Comparison of ENCODE assay signal across 10 cellular contexts in the genomic region with DNA sequence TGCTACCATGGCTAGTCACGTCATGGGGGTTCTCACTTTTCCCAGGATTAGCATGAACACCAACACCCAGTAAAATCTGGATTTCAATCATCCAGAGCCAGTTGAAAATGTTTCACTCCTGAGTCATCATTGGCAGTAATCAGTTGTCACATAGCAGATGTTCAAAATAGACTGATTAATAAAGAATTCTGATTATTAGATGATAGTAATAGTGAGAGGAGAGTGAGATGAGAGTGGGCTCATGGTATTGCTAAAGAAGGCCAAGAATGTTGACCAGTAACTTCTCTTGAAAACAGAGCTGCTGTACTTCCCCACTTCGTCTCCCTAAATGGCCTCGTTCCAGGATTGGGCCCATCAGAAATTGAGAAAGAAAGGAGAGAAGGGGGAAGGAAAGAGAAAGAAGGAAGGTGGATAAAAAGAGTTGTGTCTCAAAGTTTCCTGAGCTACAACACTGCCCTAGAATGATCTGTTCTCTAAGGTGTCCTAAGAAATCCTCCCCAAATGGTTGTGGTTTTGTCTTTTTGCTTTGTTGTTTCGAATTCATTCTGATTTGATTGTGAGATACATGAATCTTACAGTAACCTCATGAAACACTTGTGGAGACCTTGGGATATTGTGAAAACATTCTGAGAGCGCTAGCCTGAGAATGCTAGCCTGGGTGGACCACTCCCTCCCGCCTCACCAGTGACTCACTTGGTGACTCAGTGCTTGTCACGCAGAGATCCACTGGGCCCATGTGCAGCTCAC.
A peak's percentile ranks its signal among the peaks of the same experiment; 100 is the strongest.
DNase-seq lines count a peak whose midpoint lies in the region; ATAC-seq lines count a peak whose summit lies in the region.
"Had no signal": no experiment of that assay in that cellular context is flagged by ENCODE, and none has a peak within 500 bp of the region (broad histone marks: within the 10 kb centered on the region; RNA-seq: fewer than 3 reads in every experiment).

No MANE protein-coding gene starts in this region.

- H2BK120ac ChIP-seq in trophoblast cell (ENCODE audit: insufficient read depth, low read length, poor library complexity) = peak overlapping the region; percentile 49

- ATAC-seq in HG03442 (IDR thresholded peaks at IDR 0.05; ENCODE audit: unreplicated experiment) = peak; percentile 74
- ATAC-seq in activated CD4-positive, alpha-beta T cell treated with anti-CD3 and anti-CD28 coated beads for 36 hours = peak; percentile 84
- no peak for ATAC-seq in aorta (ENCODE audit: low FRiP score)

- POLR2A ChIA-PET in activated CD4-positive, alpha-beta T cell treated with anti-CD3 and anti-CD28 coated beads for 36 hours (lab: Charles Lee) = interaction anchor here (0.6 to 1.3 kb wide), 11 partner anchors 10 to 1047 kb away, joined by 3 to 12 read pairs (median 5); no protein-coding TSS in a partner anchor

- no peak overlapping the region for H2AFZ ChIP-seq in trophoblast cell (ENCODE audit: insufficient read depth, low read length, poor library complexity)

- no peak overlapping the region for H3K14ac ChIP-seq in trophoblast cell (ENCODE audit: low read length)

- no peaks in the 10 kb centered on the region for H3K79me2 ChIP-seq in trophoblast cell (ENCODE audit: control insufficient read depth, insufficient read depth, low read length, poor library complexity)

- H3K27me3 ChIP-seq in trophoblast cell (ENCODE audit: insufficient read depth, low read length) (no peaks in the 10 kb centered on the region), aorta (ENCODE audit: control insufficient read depth in 1 of 2, insufficient read depth in 2 of 2, low read length in 1 of 2) (no peaks in the 10 kb centered on the region)

- no peaks in the 10 kb centered on the region for H3K27me3 Mint-ChIP-seq in activated CD4-positive, alpha-beta T cell treated with anti-CD3 and anti-CD28 coated beads for 36 hours

- peak overlapping the region; percentile 21 for H2BK12ac ChIP-seq in trophoblast cell (ENCODE audit: low read length)

- no peak overlapping the region for H3K23ac ChIP-seq in trophoblast cell (ENCODE audit: low read length)

- H3K9ac ChIP-seq in trophoblast cell (ENCODE audit: low read length) = no peak overlapping the region

- no peak overlapping the region for H3K4ac ChIP-seq in trophoblast cell (ENCODE audit: low read depth, low read length)

- H3K36me3 Mint-ChIP-seq in activated CD4-positive, alpha-beta T cell treated with anti-CD3 and anti-CD28 coated beads for 36 hours (ENCODE audit: low read depth) = peaks cover 29% of the 10 kb centered on the region

- H3K4me1 ChIP-seq in trophoblast cell (ENCODE audit: control insufficient read depth in 1 of 2, insufficient read depth in 2 of 2, low read length in 2 of 2) (peaks cover 0 to 2% of the 10 kb centered on the region in 2 experiments), aorta (ENCODE audit: control insufficient read depth in 1 of 2, insufficient read depth in 2 of 2, low read length in 2 of 2) (no peaks in the 10 kb centered on the region)

- peak; percentile 92 for DNase-seq in activated CD4-positive, alpha-beta T cell treated with anti-CD3 and anti-CD28 coated beads for 36 hours
- DNase-seq in dermis blood vessel endothelial cell = peak; percentile 41
- DNase-seq in trophoblast cell = peak; percentile 95 to 96
- DNase-seq in aorta = peak; percentile 61 to 76
- DNase-seq in RPMI8226 = no peak
- DNase-seq in NCI-H187 treated with DMSO at 0.1 percent for 48 hours (lab: John Stamatoyannopoulos, UW) = no peak
- no peak for DNase-seq in NCI-H82 (lab: John Stamatoyannopoulos, UW)

- peak overlapping the region; percentile 100 for H3K27ac Mint-ChIP-seq in activated CD4-positive, alpha-beta T cell treated with anti-CD3 and anti-CD28 coated beads for 36 hours

- H3K9me3 ChIP-seq in trophoblast cell (ENCODE audit: insufficient read depth, low read depth, low read length) (no peaks in the 10 kb centered on the region), aorta (ENCODE audit: control insufficient read depth, low read length) (no peaks in the 10 kb centered on the region)
- H3K9me3 ChIP-seq: thoracic aorta had no signal

- CTCF ChIA-PET in activated CD4-positive, alpha-beta T cell treated with anti-CD3 and anti-CD28 coated beads for 36 hours (lab: Charles Lee) = interaction anchor here (0.7 to 1.2 kb wide), 4 partner anchors 9 to 32 kb away, joined by 3 to 6 read pairs (median 4); no protein-coding TSS in a partner anchor

- no peak overlapping the region for H2BK5ac ChIP-seq in trophoblast cell (ENCODE audit: low read depth, low read length, poor library complexity)

- H2AK5ac ChIP-seq in trophoblast cell (ENCODE audit: low read length) = no peak overlapping the region

- WGBS in trophoblast cell (ENCODE audit: extremely low coverage, insufficient coverage, insufficient read length) = no CpG with 5 or more reads among the region's 7 CpGs
- 70 to 74% methylated on average over 7 of the region's 7 CpGs for WGBS in aorta, 2 donors

- H3K4me3 Mint-ChIP-seq in activated CD4-positive, alpha-beta T cell treated with anti-CD3 and anti-CD28 coated beads for 36 hours = peak overlapping the region; percentile 65

- peak overlapping the region; percentile 43 for H3K27ac ChIP-seq in trophoblast cell (ENCODE audit: low read depth, low read length)
- no peak overlapping the region for H3K27ac ChIP-seq in aorta (ENCODE audit: low read depth in 1 of 2, low read length in 2 of 2)
- H3K27ac ChIP-seq: SK-N-MC, thoracic aorta had no signal

- H4K12ac ChIP-seq in trophoblast cell (ENCODE audit: low read depth, low read length) = no peak overlapping the region

- H3K4me3 ChIP-seq in trophoblast cell (ENCODE audit: low read depth, low read length) (no peak overlapping the region), aorta (ENCODE audit: low read length in 2 of 2) (no peak overlapping the region)
- H3K4me3 ChIP-seq: SK-N-MC, thoracic aorta had no signal

- H3K18ac ChIP-seq in trophoblast cell (ENCODE audit: low read length) = no peak overlapping the region

- H3K79me1 ChIP-seq in trophoblast cell (ENCODE audit: low read length) = no peaks in the 10 kb centered on the region

- H3K4me1 Mint-ChIP-seq in activated CD4-positive, alpha-beta T cell treated with anti-CD3 and anti-CD28 coated beads for 36 hours = peaks cover 92% of the 10 kb centered on the region

- H3K36me3 ChIP-seq in trophoblast cell (ENCODE audit: control insufficient read depth in 1 of 2, insufficient read depth in 2 of 2, low read length in 2 of 2) = no peaks in the 10 kb centered on the region
- no peaks in the 10 kb centered on the region for H3K36me3 ChIP-seq in aorta (ENCODE audit: control insufficient read depth in 1 of 2, insufficient read depth in 2 of 2, low read length in 1 of 2)
- H3K36me3 ChIP-seq: thoracic aorta had no signal

- intact Hi-C loops in activated CD4-positive, alpha-beta T cell treated with anti-CD3 and anti-CD28 coated beads for 36 hours (cut with DNase I, micrococcal nuclease) = loop anchor here (1.0 to 10.0 kb wide), 9 partner anchors 8 to 881 kb away; no protein-coding TSS in a partner anchor
- intact Hi-C loops in aorta (cut with DNase I) = no loop called here

- no peak overlapping the region for H3K4me2 ChIP-seq in trophoblast cell (ENCODE audit: low read length)

- peaks cover 16% of the 10 kb centered on the region for H3K9me3 Mint-ChIP-seq in activated CD4-positive, alpha-beta T cell treated with anti-CD3 and anti-CD28 coated beads for 36 hours (ENCODE audit: low read depth)

- peak overlapping the region; percentile 45 for H4K91ac ChIP-seq in trophoblast cell (ENCODE audit: low read depth, low read length)

- H4K8ac ChIP-seq in trophoblast cell (ENCODE audit: low read depth, low read length) = no peak overlapping the region

Comparison
In these comparisons a context has a peak if more than half of its experiments do, and no peak if none do; other contexts are left out.
1. DNase-seq: peak in activated CD4-positive, alpha-beta T cell treated with anti-CD3 and anti-CD28 coated beads for 36 hours (single experiment), dermis blood vessel endothelial cell (single experiment), trophoblast cell (2 of 2) and aorta (2 of 2); none in RPMI8226 (single experiment), NCI-H187 treated with DMSO at 0.1 percent for 48 hours (single experiment) and NCI-H82 (single experiment).
2. intact Hi-C loops: an anchor here in activated CD4-positive, alpha-beta T cell treated with anti-CD3 and anti-CD28 coated beads for 36 hours (1.0 to 10.0 kb wide); none called in aorta.